In genomic region chr3:72847751-72848702, GRCh38 we compare ENCODE assay signal across 8 cellular contexts. TPM values are rescaled to one million over a fixed set of nuclear protein-coding genes. Genes with fewer than 3 reads are reported as not detected.
DNase-seq lines count a peak whose midpoint lies in the region; ATAC-seq and TF ChIP-seq lines count a peak whose summit lies in the region.

Gene SHQ1 (minus strand): TSS chr3:72848445. CDS start chr3:72848340, 105 bp downstream.

- ATAC-seq in HG02840 (IDR thresholded peaks at IDR 0.05; ENCODE audit: low FRiP score, unreplicated experiment) (peak; percentile 95), left cardiac atrium (peak; percentile 99), upper lobe of left lung (ENCODE audit: low FRiP score in 2 of 2) (peak; percentile 97 to 99)

- peak within 1 kb of the TSS; percentile 72 to 92 (median 86) for H3K4me3 ChIP-seq in upper lobe of left lung

- TF ChIP-seq CTCF in GM13977 (IDR thresholded peaks at IDR 0.05; ENCODE audit: extremely low read depth, insufficient read depth, missing control alignments) (no peak), upper lobe of left lung (IDR thresholded peaks at IDR 0.05) (no peak)

- peak; percentile 88 for DNase-seq in GM13977 (ENCODE audit: low spot score)
- peak; percentile 77 for DNase-seq in NCI-H1436 (lab: John Stamatoyannopoulos, UW)
- DNase-seq in amniotic epithelial cell (ENCODE audit: low read depth), result peak; percentile 93
- DNase-seq in left cardiac atrium, result peak; percentile 98
- peak; percentile 86 to 99 (median 94) for DNase-seq in posterior cingulate gyrus
- peak; percentile 94 to 97 for DNase-seq in upper lobe of left lung

- H3K27ac ChIP-seq in upper lobe of left lung, result peak within 1 kb of the TSS; percentile 65 to 85 (median 82)

- WGBS in upper lobe of left lung, 2 donors, result 0 to 1% methylated on average over 44 to 86 of the region's 86 CpGs

- H3K36me3 ChIP-seq in upper lobe of left lung, result no peaks in the 10 kb centered on the region

- H3K27me3 ChIP-seq in upper lobe of left lung, result no peaks in the 10 kb centered on the region

- no peaks in the 10 kb centered on the region for H3K9me3 ChIP-seq in upper lobe of left lung

- no peak for TF ChIP-seq EP300 in upper lobe of left lung (IDR thresholded peaks at IDR 0.05)

- H3K4me1 ChIP-seq in upper lobe of left lung, result peaks cover 8 to 24% (median 16%) of the 10 kb centered on the region in 4 donors

- intact Hi-C loops in T-helper 1 cell treated with Interleukin-12 subunit alpha and Interleukin-12 subunit beta and Interleukin-4 antibody, amounts not matched to agents 30 ng/mL and 1 ng/mL, for 36 hours (cut with micrococcal nuclease), result loop anchor here (1.0 to 5.0 kb wide), 18 partner anchors 26 to 1786 kb away; partner anchors contain the start of genes FOXP1, GXYLT2 and PPP4R2
- intact Hi-C loops in left cardiac atrium (cut with DNase I) (no loop called here), posterior cingulate gyrus (cut with DNase I) (loop anchor here (5.0 kb wide), 2 partner anchors 39 to 149 kb away; partner anchors contain the start of genes GXYLT2 and PPP4R2)

- in situ Hi-C loops in GM13977 (cut with MboI; ENCODE audit: low pct_unique_long_range_greater_than_20kb, low sequenced_read_pairs, unreplicated experiment), result no loop called here

- TF ChIP-seq POLR2A in upper lobe of left lung (IDR thresholded peaks at IDR 0.05), result peak in 2 of 4 donors; percentile 51 to 68

RNA-seq across cellular contexts. Expression of gene SHQ1, which starts in this region (rescaled TPM):
- 26.0 and 26.1 TPM in 2 replicates for total RNA-seq in T-helper 1 cell treated with Interleukin-12 subunit alpha and Interleukin-12 subunit beta and Interleukin-4 antibody, amounts not matched to agents 30 ng/mL and 1 ng/mL, for 36 hours
- total RNA-seq in left cardiac atrium (10 to 100 TPM; 16.2 to 21.8 TPM), upper lobe of left lung (10 to 100 TPM; 12.0 to 31.4 (median 19.3) TPM)

Comparison
In these comparisons a context has a peak if more than half of its experiments do, and no peak if none do; other contexts are left out.
1. Peak in every context shown above with its lines: DNase-seq, ATAC-seq, H3K4me3 ChIP-seq and H3K27ac ChIP-seq.
2. intact Hi-C loops: an anchor here in T-helper 1 cell treated with Interleukin-12 subunit alpha and Interleukin-12 subunit beta and Interleukin-4 antibody, amounts not matched to agents 30 ng/mL and 1 ng/mL, for 36 hours (1.0 to 5.0 kb wide) and posterior cingulate gyrus (5.0 kb wide); none called in left cardiac atrium.